Comparison of ENCODE assay signal across 11 cellular contexts in the genomic region with DNA sequence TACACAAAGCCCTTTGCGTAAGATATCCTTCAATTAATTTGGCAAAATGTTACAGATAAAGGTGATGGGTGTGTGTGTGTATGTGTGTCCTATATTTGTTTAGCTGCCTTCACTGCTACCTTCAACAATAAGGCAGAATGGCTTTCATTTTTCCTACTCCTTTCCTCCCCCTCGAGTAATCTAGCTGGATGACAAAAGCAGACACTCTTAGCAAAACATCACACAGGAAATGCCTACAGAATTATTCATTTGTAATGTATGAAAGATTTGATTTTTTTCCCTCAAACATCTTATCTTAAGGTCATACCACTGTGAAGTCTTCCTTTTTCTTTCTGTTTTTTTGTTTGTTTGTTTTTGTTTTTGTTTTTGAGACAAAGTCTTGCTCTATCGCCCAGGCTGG. TPM values are rescaled to one million over a fixed set of nuclear protein-coding genes. Genes with fewer than 3 reads are reported as not detected.
DNase-seq lines count a peak whose midpoint lies in the region; FAIRE-seq and TF ChIP-seq lines count a peak whose summit lies in the region.
"Had no signal": no experiment of that assay in that cellular context is flagged by ENCODE, and none has a peak within 500 bp of the region (broad histone marks: within the 10 kb centered on the region; RNA-seq: fewer than 3 reads in every experiment).

No MANE protein-coding gene starts in this region.

- H3K27ac Mint-ChIP-seq in endothelial cell (ENCODE audit: unreplicated experiment) = no peak overlapping the region

- no peaks in the 10 kb centered on the region for H3K27me3 ChIP-seq in BJ (ENCODE audit: control insufficient read depth, insufficient read depth, low read length)

- TF ChIP-seq CTCF in BJ (IDR thresholded peaks at IDR 0.05; ENCODE audit: insufficient read depth, low read depth, low read length) (no peak), endothelial cell (IDR thresholded peaks at IDR 0.05; ENCODE audit: unreplicated experiment) (no peak), D721Med (IDR thresholded peaks at IDR 0.05; ENCODE audit: insufficient read depth, missing control alignments) (no peak)

- no peaks in the 10 kb centered on the region for H3K36me3 Mint-ChIP-seq in endothelial cell (ENCODE audit: low read depth, unreplicated experiment)

- POLR2A ChIA-PET in BJ (lab: Charles Lee) = interaction anchor here (0.6 kb wide), 1 partner anchor 57 kb away, joined by 4 read pairs; no protein-coding TSS in a partner anchor

- no peak overlapping the region for H3K4me3 ChIP-seq in BJ (ENCODE audit: low read depth, low read length)

- CTCF ChIA-PET in BJ (lab: Yijun Ruan, JAX) = interaction anchor here (0.6 to 1.8 kb wide), 3 partner anchors 9 to 20 kb away, joined by 3 to 6 read pairs (median 3); no protein-coding TSS in a partner anchor

- DNase-seq in BJ (ENCODE audit: low read depth) (peak; percentile 30), HTR-8/SVneo (ENCODE audit: insufficient read length, low spot score) (peak; percentile 26), amniotic epithelial cell (ENCODE audit: low read depth) (peak; percentile 88), kidney tubule cell (ENCODE audit: low spot score) (peak; percentile 61), endothelial cell (ENCODE audit: low spot score) (no peak), NCI-H2171 treated with DMSO at 0.1 percent for 48 hours (lab: John Stamatoyannopoulos, UW) (no peak), KG1 (lab: John Stamatoyannopoulos, UW) (no peak), D721Med (ENCODE audit: insufficient read length, low spot score) (no peak)
- DNase-seq: cortex of kidney, NCI-H1930 had no signal

- no peak for FAIRE-seq in HTR-8/SVneo (lab: Jason Lieb, UNC)
- no peak for FAIRE-seq in D721Med (lab: Jason Lieb, UNC)
- FAIRE-seq: TTC549 had no signal

- H3K27me3 Mint-ChIP-seq in endothelial cell (ENCODE audit: unreplicated experiment) = no peaks in the 10 kb centered on the region

- no peaks in the 10 kb centered on the region for H3K9me3 Mint-ChIP-seq in endothelial cell (ENCODE audit: unreplicated experiment)

- H3K4me1 Mint-ChIP-seq in endothelial cell (ENCODE audit: unreplicated experiment) = peaks cover 6% of the 10 kb centered on the region

- H3K4me3 Mint-ChIP-seq in endothelial cell (ENCODE audit: unreplicated experiment) = no peak overlapping the region

- no peaks in the 10 kb centered on the region for H3K36me3 ChIP-seq in BJ (ENCODE audit: control insufficient read depth, insufficient read depth, low read length)

RNA-seq across cellular contexts. Expression of gene PTPN22, which starts 10.6 kb away (rescaled TPM):
- 0.02 and 0.06 TPM in 2 replicates for polyA plus RNA-seq in BJ (2011; rRNA removed)
- not detected in 2 replicates for polyA minus RNA-seq in BJ (2011; rRNA and poly(A)+ RNA removed)
- total RNA-seq in endothelial cell (ENCODE audit: unreplicated experiment) = 0.87 TPM

RNA-seq across cellular contexts. Expression of gene BCL2L15, which starts 26.5 kb away (rescaled TPM):
- 0.02 and 0.06 TPM in 2 replicates for polyA plus RNA-seq in BJ (2011; rRNA removed)
- 0.05 TPM in 2 replicates for polyA minus RNA-seq in BJ (2011; rRNA and poly(A)+ RNA removed)
- total RNA-seq in endothelial cell (ENCODE audit: unreplicated experiment) = 0.49 TPM

RNA-seq across cellular contexts. Expression of gene AP4B1, which starts 43.7 kb away (rescaled TPM):
- 9.5 and 13.2 TPM in 2 replicates for polyA plus RNA-seq in BJ (2011; rRNA removed)
- polyA minus RNA-seq in BJ (2011; rRNA and poly(A)+ RNA removed) = 9.7 and 11.4 TPM in 2 replicates
- 28.4 TPM for total RNA-seq in endothelial cell (ENCODE audit: unreplicated experiment)

RNA-seq across cellular contexts. Expression of gene DCLRE1B, which starts 44.2 kb away (rescaled TPM):
- 3.4 and 4.5 TPM in 2 replicates for polyA plus RNA-seq in BJ (2011; rRNA removed)
- 3.2 and 4.8 TPM in 2 replicates for polyA minus RNA-seq in BJ (2011; rRNA and poly(A)+ RNA removed)
- total RNA-seq in endothelial cell (ENCODE audit: unreplicated experiment) = 11.8 TPM

RNA-seq across cellular contexts. Expression of gene RSBN1, which starts 48.6 kb away (rescaled TPM):
- 4.0 and 11.0 TPM in 2 replicates for polyA plus RNA-seq in BJ (2011; rRNA removed)
- polyA minus RNA-seq in BJ (2011; rRNA and poly(A)+ RNA removed) = 8.7 and 13.6 TPM in 2 replicates
- total RNA-seq in endothelial cell (ENCODE audit: unreplicated experiment) = 15.0 TPM

Comparison
In these comparisons a context has a peak if more than half of its experiments do, and no peak if none do; other contexts are left out.
1. DNase-seq: peak in BJ (single experiment), HTR-8/SVneo (single experiment), amniotic epithelial cell (single experiment) and kidney tubule cell (single experiment); none in endothelial cell (single experiment), NCI-H2171 treated with DMSO at 0.1 percent for 48 hours (single experiment), KG1 (single experiment) and D721Med (single experiment).